1 cellular context compared by ENCODE assay signal in genomic region chr11:6603287-6604080, GRCh38.
TF ChIP-seq lines count a peak whose summit lies in the region.

ILK (plus strand) TSS chr11:6603774; CDS start chr11:6604272, 498 bp downstream.
RRP8 (minus strand) TSS chr11:6603616; CDS start chr11:6603502, 114 bp downstream.

TF ChIP-seq in K562, 482 proteins besides CTCF, POLR2A, EP300 and RAD21 (continued from another document and continues in another):
- 0 out of 2 replicates have a peak, but pooled peaks have one; percentile 9 for TF ChIP-seq ZBTB9 (CRISPR knock-in tag; IDR thresholded peaks at IDR 0.05)
- no peak; the same call in 1 of the 2 replicates for TF ChIP-seq ZC3H4 (CRISPR knock-in tag; IDR thresholded peaks at IDR 0.05; ENCODE audit: borderline replicate concordance)
- no peak for TF ChIP-seq KLF10 (CRISPR knock-in tag; IDR thresholded peaks at IDR 0.05)
- TF ChIP-seq ZNF518B (CRISPR knock-in tag; IDR thresholded peaks at IDR 0.05): no peak
- no peak for TF ChIP-seq SMARCB1 (IDR thresholded peaks at IDR 0.05; ENCODE audit: insufficient read length, low read depth)
- TF ChIP-seq ZBTB17 (CRISPR knock-in tag; IDR thresholded peaks at IDR 0.05): no peak
- peak; percentile 91 for TF ChIP-seq CXXC5 (CRISPR knock-in tag; IDR thresholded peaks at IDR 0.05)
- no peak for TF ChIP-seq ZNF780A (CRISPR knock-in tag; IDR thresholded peaks at IDR 0.05)
- no peak for TF ChIP-seq SFPQ (IDR thresholded peaks at IDR 0.05; ENCODE audit: low read depth, low read length)
- no peak for TF ChIP-seq DMBX1 (CRISPR knock-in tag; IDR thresholded peaks at IDR 0.05; ENCODE audit: borderline replicate concordance)
- TF ChIP-seq IFI16 (CRISPR knock-in tag; IDR thresholded peaks at IDR 0.05): no peak
- no peak for TF ChIP-seq ZNF436 (CRISPR knock-in tag; IDR thresholded peaks at IDR 0.05)
- 0 out of 2 replicates have a peak, but pooled peaks have one; percentile 7 for TF ChIP-seq SMARCA4 (IDR thresholded peaks at IDR 0.05)
- peak; percentile 46 for TF ChIP-seq ZNF511 (CRISPR knock-in tag; IDR thresholded peaks at IDR 0.05)
- 0 out of 4 replicates have a peak, but pooled peaks of 1 of the 2 experiments have one; percentile 13 for TF ChIP-seq TRIM24 (IDR thresholded peaks at IDR 0.05)
- no peak for TF ChIP-seq FOXM1 (IDR thresholded peaks at IDR 0.05; ENCODE audit: low read depth)
- TF ChIP-seq FOXM1 (CRISPR knock-in tag; IDR thresholded peaks at IDR 0.05; ENCODE audit: low read depth): peak; percentile 96; the same call in 1 of the 2 replicates
- TF ChIP-seq ZNF316 (IDR thresholded peaks at IDR 0.05): no peak
- peak; percentile 94 for TF ChIP-seq MYC (IDR thresholded peaks at IDR 0.05; ENCODE audit: low read depth, low read length)
- peak; percentile 85 for TF ChIP-seq MYC (CRISPR knock-in tag; IDR thresholded peaks at IDR 0.05; ENCODE audit: borderline replicate concordance, low read depth)
- 0 out of 2 replicates have a peak, but pooled peaks have one; percentile 30 for TF ChIP-seq TRIM25 (IDR thresholded peaks at IDR 0.05; ENCODE audit: borderline replicate concordance)
- peak; percentile 35; the same call in 1 of the 2 replicates for TF ChIP-seq NFRKB (IDR thresholded peaks at IDR 0.05; ENCODE audit: low read depth)
- 0 out of 2 replicates have a peak, but pooled peaks have one; percentile 21 for TF ChIP-seq DIDO1 (tag; IDR thresholded peaks at IDR 0.05; ENCODE audit: low read depth)
- no peak for TF ChIP-seq TEAD2 (tag; IDR thresholded peaks at IDR 0.05)
- no peak for TF ChIP-seq SMAD3 (CRISPR knock-in tag; conservative IDR thresholded peaks at IDR 0.05)
- no peak for TF ChIP-seq ZNF174 (CRISPR knock-in tag; IDR thresholded peaks at IDR 0.05)
- TF ChIP-seq RFX1 (IDR thresholded peaks at IDR 0.05): no peak
- TF ChIP-seq ATF1 (CRISPR knock-in tag; IDR thresholded peaks at IDR 0.05): no peak
- TF ChIP-seq ATF1 (tag; IDR thresholded peaks at IDR 0.05): peak; percentile 66; the same call in 1 of the 2 replicates
- TF ChIP-seq ZBTB5 (IDR thresholded peaks at IDR 0.05): no peak
- TF ChIP-seq USF1 (CRISPR knock-in tag; IDR thresholded peaks at IDR 0.05): no peak
- peak in 1 of 2 experiments; percentile 31; a peak in 1 of 4 replicates for TF ChIP-seq FOXK2 (conservative IDR thresholded peaks at IDR 0.05 in 1 of 2, IDR thresholded peaks at IDR 0.05 in 1 of 2; ENCODE audit: low read depth in 2 of 2)
- no peak for TF ChIP-seq E4F1 (CRISPR knock-in tag; IDR thresholded peaks at IDR 0.05; ENCODE audit: borderline replicate concordance)
- no peak; the same call in 1 of the 2 replicates for TF ChIP-seq TEAD4 (IDR thresholded peaks at IDR 0.05; ENCODE audit: low read length)
- TF ChIP-seq TEAD4 (CRISPR knock-in tag; IDR thresholded peaks at IDR 0.05; ENCODE audit: borderline replicate concordance): no peak
- TF ChIP-seq CBX8 (IDR thresholded peaks at IDR 0.05; ENCODE audit: borderline replicate concordance, extremely low read depth, low read depth, low read length, poor library complexity, severe bottlenecking): no peak
- TF ChIP-seq LCOR (CRISPR knock-in tag; IDR thresholded peaks at IDR 0.05): peak; percentile 93
- no peak for TF ChIP-seq ZNF263 (CRISPR knock-in tag; IDR thresholded peaks at IDR 0.05; ENCODE audit: borderline replicate concordance)
- TF ChIP-seq PRDM10 (IDR thresholded peaks at IDR 0.05; ENCODE audit: partially characterized antibody): no peak
- TF ChIP-seq SRSF3 (IDR thresholded peaks at IDR 0.05; ENCODE audit: insufficient read depth, low read length): no peak
- TF ChIP-seq KLF1 (tag; IDR thresholded peaks at IDR 0.05): no peak
- TF ChIP-seq SREBF1 (IDR thresholded peaks at IDR 0.05; ENCODE audit: borderline replicate concordance, low read depth, low read length): no peak
- TF ChIP-seq MAZ (CRISPR knock-in tag; conservative IDR thresholded peaks at IDR 0.05 in 1 of 2, IDR thresholded peaks at IDR 0.05 in 1 of 2): peak; percentile 85 to 97
- no peak for TF ChIP-seq ARNT (IDR thresholded peaks at IDR 0.05)
- TF ChIP-seq SP1 (CRISPR knock-in tag; IDR thresholded peaks at IDR 0.05): peak; percentile 50
